Comparison of ENCODE assay signal across 8 cellular contexts in the genomic region with DNA sequence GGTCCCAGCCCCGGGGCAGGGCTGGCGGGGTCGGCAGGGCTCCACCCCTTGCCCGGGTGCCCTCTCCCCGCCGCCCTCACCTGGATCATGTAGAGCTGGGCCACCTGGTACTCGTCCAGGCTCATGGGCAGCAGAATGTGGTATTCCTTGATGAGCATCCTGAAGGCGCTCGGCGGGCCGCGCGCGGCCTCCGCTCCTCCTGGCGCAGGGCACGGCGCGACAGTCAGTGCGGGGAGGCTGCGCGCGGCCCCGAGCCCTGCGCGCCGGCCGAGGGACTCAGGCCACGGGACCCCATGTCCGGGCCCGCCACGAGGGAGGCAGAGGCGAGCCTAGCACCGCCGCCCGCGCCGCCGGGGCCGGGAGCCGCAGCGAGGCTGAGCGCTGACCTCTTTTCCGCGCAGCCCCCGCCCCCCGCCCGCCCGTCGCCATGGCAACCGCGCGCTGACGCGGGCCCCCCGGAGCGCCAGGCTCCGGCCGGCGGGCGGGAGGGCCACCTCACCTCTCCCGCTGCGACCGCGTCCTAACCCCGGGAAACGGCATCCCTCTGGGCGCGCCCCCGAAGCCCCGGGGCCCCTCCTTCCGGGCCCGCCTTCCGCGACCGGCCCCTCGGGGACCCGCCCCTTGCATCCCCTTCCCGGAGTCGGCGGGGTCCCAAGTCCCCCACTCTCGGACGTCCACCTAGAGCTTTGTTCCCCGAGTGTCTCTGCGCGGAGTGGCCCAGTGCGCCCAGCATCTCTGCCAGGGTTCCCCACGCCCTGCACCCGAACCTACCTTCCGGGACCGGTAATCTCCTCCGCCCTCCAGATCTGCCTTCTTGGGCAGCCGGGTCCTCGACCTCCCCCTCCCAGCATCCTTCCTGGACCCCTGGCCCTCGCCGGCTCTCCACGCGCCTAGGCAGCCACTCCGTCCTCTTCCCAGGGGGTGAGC. TPM values are rescaled to one million over a fixed set of nuclear protein-coding genes. Genes with fewer than 3 reads are reported as not detected.
A peak's percentile ranks its signal among the peaks of the same experiment; 100 is the strongest.
DNase-seq lines count a peak whose midpoint lies in the region; ATAC-seq, FAIRE-seq and TF ChIP-seq lines count a peak whose summit lies in the region.

No MANE protein-coding gene starts in this region.

- no peak for FAIRE-seq in urothelium cell line (lab: Jason Lieb, UNC)

- H3K4me3 ChIP-seq in HAP-1 (peak overlapping the region; percentile 68), dorsolateral prefrontal cortex (peak overlapping the region; percentile 21 to 94 (median 68)), mucosa of stomach (ENCODE audit: low read length) (peak overlapping the region; percentile 86)

- DNase-seq in AG08396 (ENCODE audit: low spot score) = peak; percentile 81
- DNase-seq in HAP-1 (ENCODE audit: low spot score in 2 of 2) = peak in 1 of 2 experiments; percentile 66
- peak; percentile 32 for DNase-seq in T-helper 22 cell (ENCODE audit: low read depth)
- peak in 2 of 10 donors; percentile 20 to 49 for DNase-seq in dorsolateral prefrontal cortex
- peak; percentile 57 for DNase-seq in urothelium cell line (ENCODE audit: low spot score)

- H3K4me1 ChIP-seq in HAP-1 (peaks cover 35% of the 10 kb centered on the region), mucosa of stomach (ENCODE audit: control insufficient read depth, insufficient read depth, low read length) (peaks cover 40% of the 10 kb centered on the region)

- H3K36me3 ChIP-seq in HAP-1 (replicated peaks) (peaks cover 29% of the 10 kb centered on the region), mucosa of stomach (ENCODE audit: control insufficient read depth, insufficient read depth, low read length) (no peaks in the 10 kb centered on the region)

- ATAC-seq in HG02852 (IDR thresholded peaks at IDR 0.05; ENCODE audit: unreplicated experiment) (no peak), HG03135 (IDR thresholded peaks at IDR 0.05; ENCODE audit: unreplicated experiment) (no peak)

- H3K27me3 ChIP-seq in HAP-1 (ENCODE audit: low read depth) (no peaks in the 10 kb centered on the region), dorsolateral prefrontal cortex (peaks cover 0 to 8% (median 0%) of the 10 kb centered on the region in 45 donors), mucosa of stomach (ENCODE audit: control insufficient read depth, insufficient read depth, low read length) (no peaks in the 10 kb centered on the region)

- in situ Hi-C loops in HAP-1 (cut with MboI; ENCODE audit: low sequenced_read_pairs) = no loop called here

- H3K9me3 ChIP-seq in HAP-1 (no peaks in the 10 kb centered on the region), mucosa of stomach (ENCODE audit: control insufficient read depth, low read length) (no peaks in the 10 kb centered on the region)

- intact Hi-C loops in dorsolateral prefrontal cortex (cut with DNase I) = loop anchor here in 1 of 2 donors (10.0 kb wide), 1 partner anchor 59 kb away; a partner anchor contains a TSS

- peak overlapping the region in 53 of 59 donors; percentile 39 to 100 (median 92) for H3K27ac ChIP-seq in dorsolateral prefrontal cortex

- peak overlapping the region; percentile 85 for H3K9ac ChIP-seq in mucosa of stomach (ENCODE audit: low read length)

- TF ChIP-seq CTCF in dorsolateral prefrontal cortex (IDR thresholded peaks at IDR 0.05 in 54 of 56, conservative IDR thresholded peaks at IDR 0.05 in 2 of 56; ENCODE audit: low read depth in 1 of 56, partially characterized antibody in 56 of 56) = no peak

RNA-seq across cellular contexts. Expression of a gene that starts 0.9 kb away (rescaled TPM):
- 100 to 1,000 TPM in 19 of 120 experiments, 10 to 100 TPM in 101; 35.3 to 144 (median 86.1) TPM for total RNA-seq in dorsolateral prefrontal cortex

RNA-seq across cellular contexts. Expression of a gene that starts 3.7 kb away (rescaled TPM):
- total RNA-seq in dorsolateral prefrontal cortex = 10 to 100 TPM; 16.6 to 82.7 (median 33.4) TPM

RNA-seq across cellular contexts. Expression of a gene that starts 19.0 kb away (rescaled TPM):
- not detected for total RNA-seq in dorsolateral prefrontal cortex

RNA-seq across cellular contexts. Expression of a gene that starts 21.5 kb away (rescaled TPM):
- 10 to 100 TPM; 51.6 to 82.9 (median 65.8) TPM for total RNA-seq in dorsolateral prefrontal cortex

RNA-seq across cellular contexts. Expression of a gene that starts 35.2 kb away (rescaled TPM):
- total RNA-seq in dorsolateral prefrontal cortex = 10 to 100 TPM; 21.2 to 62.4 (median 41.3) TPM
